ENCODE assay signal across 1 cellular context in genomic region chr6:123829302-123829953, GRCh38.
TF ChIP-seq lines count a peak whose summit lies in the region.

No MANE protein-coding gene starts in this region.

TF ChIP-seq in SK-N-SH treated with all-trans-retinoic acid at 6 μM for 48 hours, 23 proteins besides CTCF, POLR2A, EP300 and RAD21 (continued from another document):
- TF ChIP-seq CSRNP3 (CRISPR knock-in tag; IDR thresholded peaks at IDR 0.05) (no peak), TSHZ2 (CRISPR knock-in tag; IDR thresholded peaks at IDR 0.05) (no peak), ARNTL (CRISPR knock-in tag; IDR thresholded peaks at IDR 0.05; ENCODE audit: borderline replicate concordance, low read depth) (no peak), ISL1 (CRISPR knock-in tag; IDR thresholded peaks at IDR 0.05) (no peak)
